Comparison of ENCODE assay signal across 1 cellular context in genomic region chr3:67113802-67114407, GRCh38.
TF ChIP-seq lines count a peak whose summit lies in the region.

No MANE protein-coding gene starts in this region.

TF ChIP-seq in HepG2, 621 proteins besides CTCF, POLR2A, EP300 and RAD21 (continued from another document):
- TF ChIP-seq ZNF142 (CRISPR knock-in tag; IDR thresholded peaks at IDR 0.05) (peak; percentile 85; the same call in 1 of the 2 replicates), ZNF549 (CRISPR knock-in tag; IDR thresholded peaks at IDR 0.05) (no peak), ZFP90 (CRISPR knock-in tag; IDR thresholded peaks at IDR 0.05; ENCODE audit: borderline replicate concordance) (peak; percentile 32; the same call in 1 of the 2 replicates), SMAD9 (CRISPR knock-in tag; IDR thresholded peaks at IDR 0.05) (peak; percentile 90; the same call in 1 of the 2 replicates), RBM39 (IDR thresholded peaks at IDR 0.05; ENCODE audit: low read depth, low read length, poor library complexity, severe bottlenecking) (no peak), NPAS2 (CRISPR knock-in tag; IDR thresholded peaks at IDR 0.05; ENCODE audit: borderline replicate concordance) (no peak)
